Comparison of ENCODE assay signal across 19 cellular contexts in the genomic region with DNA sequence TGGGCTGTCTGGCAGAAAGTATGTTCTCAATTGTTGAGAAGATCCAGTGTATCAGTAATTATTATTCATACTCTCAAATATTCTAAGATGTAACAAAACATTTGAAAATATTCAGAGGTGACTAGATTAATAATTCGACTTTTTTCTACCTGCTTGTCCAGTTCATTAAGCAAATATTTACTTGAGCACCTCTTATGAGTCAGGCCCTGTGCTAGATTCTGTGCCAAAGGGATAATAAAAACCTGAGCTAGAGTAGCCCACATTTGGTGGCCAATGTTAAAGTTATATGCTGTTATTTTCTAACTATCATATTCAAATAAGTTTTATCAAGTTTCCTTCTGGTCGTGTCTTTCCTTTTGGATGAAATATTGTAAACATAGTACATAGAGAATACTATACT. TPM values are rescaled to one million over a fixed set of nuclear protein-coding genes. Genes with fewer than 3 reads are reported as not detected.
DNase-seq lines count a peak whose midpoint lies in the region; ATAC-seq and TF ChIP-seq lines count a peak whose summit lies in the region.
"Had no signal": no experiment of that assay in that cellular context is flagged by ENCODE, and none has a peak within 500 bp of the region (broad histone marks: within the 10 kb centered on the region; RNA-seq: fewer than 3 reads in every experiment).

No MANE protein-coding gene starts in this region.

- TF ChIP-seq POLR2A in HCT116 (IDR thresholded peaks at IDR 0.05; ENCODE audit: borderline replicate concordance, extremely low read depth, insufficient read depth, insufficient read length) (no peak), body of pancreas (IDR thresholded peaks at IDR 0.05) (no peak)

- H3K36me3 Mint-ChIP-seq in immature natural killer cell: no peaks in the 10 kb centered on the region
- H3K36me3 Mint-ChIP-seq in T-helper 2 cell treated with Interferon-gamma antibody and Interleukin-4, amounts not matched to agents 5 μg/mL and 100 μg/mL, for 36 hours (ENCODE audit: low read depth): no peaks in the 10 kb centered on the region
- peaks cover 7% of the 10 kb centered on the region for H3K36me3 Mint-ChIP-seq in stimulated activated effector memory CD8-positive, alpha-beta T cell treated with anti-CD3 and anti-CD28 coated beads, Interleukin-12 subunit alpha, Interleukin-12 subunit beta, amount 100 ng/mL, for 72 hours
- H3K36me3 Mint-ChIP-seq: CD14-positive monocyte had no signal

- POLR2A ChIA-PET in HCT116 (lab: Charles Lee): no interaction called here

- RAD21 ChIA-PET in HCT116 (lab: Charles Lee; ENCODE audit: low non-redundant PET in 1 of 2, low total read pairs in 2 of 2, uncharacterized antibody in 2 of 2, unreplicated experiment in 2 of 2): no interaction called here

- no peak for ATAC-seq in HCT116
- ATAC-seq in body of pancreas: peak; percentile 74
- ATAC-seq in left lung: peak; percentile 52
- ATAC-seq in GM21515 (IDR thresholded peaks at IDR 0.05; ENCODE audit: unreplicated experiment): no peak
- ATAC-seq in stimulated activated effector memory CD8-positive, alpha-beta T cell treated with anti-CD3 and anti-CD28 coated beads, Interleukin-12 subunit alpha, Interleukin-12 subunit beta, amount 100 ng/mL, for 72 hours: no peak

- H3K9ac ChIP-seq in HCT116 (ENCODE audit: low read length): no peak overlapping the region
- H3K9ac ChIP-seq: KMS-11, SK-N-SH had no signal

- H3K36me3 ChIP-seq in HCT116 (ENCODE audit: control insufficient read depth in 1 of 2, insufficient read depth in 2 of 2, low read length in 2 of 2): no peaks in the 10 kb centered on the region
- H3K36me3 ChIP-seq in body of pancreas (replicated peaks in 1 of 2; ENCODE audit: insufficient read depth in 1 of 2, low read depth in 2 of 2): no peaks in the 10 kb centered on the region
- no peaks in the 10 kb centered on the region for H3K36me3 ChIP-seq in left lung

- peaks cover 0 to 4% (median 0%) of the 10 kb centered on the region in 3 donors for H3K27me3 Mint-ChIP-seq in immature natural killer cell (ENCODE audit: low read depth in 3 of 3)
- H3K27me3 Mint-ChIP-seq in T-helper 2 cell treated with Interferon-gamma antibody and Interleukin-4, amounts not matched to agents 5 μg/mL and 100 μg/mL, for 36 hours (ENCODE audit: low read depth): no peaks in the 10 kb centered on the region

- H3K4me3 ChIP-seq in HCT116 (replicated peaks in 1 of 2; ENCODE audit: low read depth in 1 of 2, low read length in 2 of 2) (no peak overlapping the region), body of pancreas (no peak overlapping the region), left lung (no peak overlapping the region)

- peaks cover 44 to 68% of the 10 kb centered on the region in 2 donors for H3K4me1 Mint-ChIP-seq in immature natural killer cell
- H3K4me1 Mint-ChIP-seq in T-helper 2 cell treated with Interferon-gamma antibody and Interleukin-4, amounts not matched to agents 5 μg/mL and 100 μg/mL, for 36 hours (ENCODE audit: low read depth): peaks cover 59% of the 10 kb centered on the region
- peaks cover 64% of the 10 kb centered on the region for H3K4me1 Mint-ChIP-seq in stimulated activated effector memory CD8-positive, alpha-beta T cell treated with anti-CD3 and anti-CD28 coated beads, Interleukin-12 subunit alpha, Interleukin-12 subunit beta, amount 100 ng/mL, for 72 hours

- H3K4me1 ChIP-seq in HCT116 (ENCODE audit: control insufficient read depth in 1 of 2, insufficient read depth in 2 of 2, low read length in 2 of 2): peaks cover 29 to 69% of the 10 kb centered on the region in 2 experiments
- peaks cover 38% of the 10 kb centered on the region for H3K4me1 ChIP-seq in body of pancreas
- peaks cover 19 to 40% of the 10 kb centered on the region in 2 donors for H3K4me1 ChIP-seq in left lung

- 19 to 25% methylated on average over 2 of the region's 2 CpGs for WGBS in body of pancreas, 2 donors

- no peak for TF ChIP-seq CTCF in 22Rv1 (IDR thresholded peaks at IDR 0.05)
- TF ChIP-seq CTCF in HCT116 (IDR thresholded peaks at IDR 0.05 in 2 of 3, conservative IDR thresholded peaks at IDR 0.05 in 1 of 3; ENCODE audit: borderline replicate concordance in 1 of 3, insufficient read depth in 1 of 3, low read depth in 2 of 3, low read length in 2 of 3): no peak
- TF ChIP-seq CTCF in body of pancreas (IDR thresholded peaks at IDR 0.05): no peak
- TF ChIP-seq CTCF in left lung (IDR thresholded peaks at IDR 0.05): no peak

- H3K9me3 ChIP-seq in HCT116 (ENCODE audit: control insufficient read depth in 1 of 2, insufficient read depth in 1 of 2, low read depth in 1 of 2, low read length in 2 of 2) (no peaks in the 10 kb centered on the region), body of pancreas (no peaks in the 10 kb centered on the region), left lung (no peaks in the 10 kb centered on the region)
- H3K9me3 ChIP-seq: SK-N-SH had no signal

- H4K20me1 ChIP-seq in HCT116 (ENCODE audit: insufficient read depth): no peaks in the 10 kb centered on the region; the same call in 1 of the 2 replicates

- CTCF ChIA-PET in HCT116 (lab: Charles Lee): interaction anchor here (0.6 kb wide), 1 partner anchor 47 kb away, joined by 3 read pairs; no protein-coding TSS in a partner anchor

- H3K9me3 Mint-ChIP-seq in immature natural killer cell: no peaks in the 10 kb centered on the region
- no peaks in the 10 kb centered on the region for H3K9me3 Mint-ChIP-seq in T-helper 2 cell treated with Interferon-gamma antibody and Interleukin-4, amounts not matched to agents 5 μg/mL and 100 μg/mL, for 36 hours
- H3K9me3 Mint-ChIP-seq in stimulated activated effector memory CD8-positive, alpha-beta T cell treated with anti-CD3 and anti-CD28 coated beads, Interleukin-12 subunit alpha, Interleukin-12 subunit beta, amount 100 ng/mL, for 72 hours: no peaks in the 10 kb centered on the region
- H3K9me3 Mint-ChIP-seq: CD14-positive monocyte had no signal

- 0 out of 2 replicates have a peak overlapping the region, but pooled peaks have one; percentile 4 for H3K27ac ChIP-seq in 22Rv1
- no peak overlapping the region for H3K27ac ChIP-seq in HCT116 (ENCODE audit: low read depth, low read length)
- peak overlapping the region in 1 of 4 donors; percentile 22 for H3K27ac ChIP-seq in body of pancreas
- no peak overlapping the region for H3K27ac ChIP-seq in left lung
- H3K27ac ChIP-seq: KMS-11 had no signal

- no peaks in the 10 kb centered on the region for H3K27me3 ChIP-seq in HCT116 (ENCODE audit: insufficient read depth, low read length)
- no peaks in the 10 kb centered on the region for H3K27me3 ChIP-seq in body of pancreas
- no peaks in the 10 kb centered on the region for H3K27me3 ChIP-seq in left lung

- H3K9me2 ChIP-seq in HCT116 (ENCODE audit: insufficient read depth): no peaks in the 10 kb centered on the region
- H3K9me2 ChIP-seq: SK-N-SH had no signal

- H3K79me2 ChIP-seq in HCT116 (ENCODE audit: insufficient read depth, low read length): peaks cover 77% of the 10 kb centered on the region

- H2AFZ ChIP-seq in HCT116 (ENCODE audit: low read depth, low read length, poor library complexity, severe bottlenecking): no peak overlapping the region

- H3K4me3 Mint-ChIP-seq in immature natural killer cell: no peak overlapping the region
- H3K4me3 Mint-ChIP-seq in T-helper 2 cell treated with Interferon-gamma antibody and Interleukin-4, amounts not matched to agents 5 μg/mL and 100 μg/mL, for 36 hours: no peak overlapping the region
- H3K4me3 Mint-ChIP-seq in stimulated activated effector memory CD8-positive, alpha-beta T cell treated with anti-CD3 and anti-CD28 coated beads, Interleukin-12 subunit alpha, Interleukin-12 subunit beta, amount 100 ng/mL, for 72 hours: no peak overlapping the region
- H3K4me3 Mint-ChIP-seq: CD14-positive monocyte had no signal

- TF ChIP-seq RAD21 in HCT116 (IDR thresholded peaks at IDR 0.05; ENCODE audit: low read depth): no peak

- H3K4me2 ChIP-seq in HCT116 (ENCODE audit: low read length): peak overlapping the region; percentile 10; the same call in 1 of the 2 replicates
- H3K4me2 ChIP-seq: KMS-11, SK-N-SH had no signal

- no peak for DNase-seq in HCT116 (ENCODE audit: low read depth, low spot score)
- DNase-seq in body of pancreas: peak in 2 of 4 donors; percentile 35 to 50
- no peak for DNase-seq in left lung
- DNase-seq in immature natural killer cell: no peak
- no peak for DNase-seq in T-helper 2 cell treated with Interferon-gamma antibody and Interleukin-4, amounts not matched to agents 5 μg/mL and 100 μg/mL, for 36 hours (ENCODE audit: low spot score)
- DNase-seq in stimulated activated effector memory CD8-positive, alpha-beta T cell treated with anti-CD3 and anti-CD28 coated beads, Interleukin-12 subunit alpha, Interleukin-12 subunit beta, amount 100 ng/mL, for 72 hours (ENCODE audit: low spot score in 2 of 2): no peak
- DNase-seq: COR-L47, H7, MM.1S, NCI-H1092 treated with DMSO at 0.1 percent for 48 hours, NCI-H1694 treated with DMSO at 0.1 percent for 48 hours, NCI-H2171, NCI-H446, NCI-H69 had no signal

- no peak overlapping the region for H3K27ac Mint-ChIP-seq in immature natural killer cell
- no peak overlapping the region for H3K27ac Mint-ChIP-seq in T-helper 2 cell treated with Interferon-gamma antibody and Interleukin-4, amounts not matched to agents 5 μg/mL and 100 μg/mL, for 36 hours
- no peak overlapping the region for H3K27ac Mint-ChIP-seq in stimulated activated effector memory CD8-positive, alpha-beta T cell treated with anti-CD3 and anti-CD28 coated beads, Interleukin-12 subunit alpha, Interleukin-12 subunit beta, amount 100 ng/mL, for 72 hours
- H3K27ac Mint-ChIP-seq: CD14-positive monocyte had no signal

- intact Hi-C loops in HCT116 (cut with micrococcal nuclease) (no loop called here), body of pancreas (cut with DNase I) (no loop called here), left lung (cut with DNase I) (no loop called here)

- no TSS peak for BruUV-seq in HCT116 (replicated peaks; lab: Mats Ljungman, UMichigan)

TF ChIP-seq in HCT116, 20 proteins besides CTCF, POLR2A, EP300 and RAD21:
- TF ChIP-seq SP1 (IDR thresholded peaks at IDR 0.05; ENCODE audit: low read depth) (peak; percentile 26; the same call in 1 of the 2 replicates), CBX3 (IDR thresholded peaks at IDR 0.05; ENCODE audit: low read depth) (no peak), JUND (IDR thresholded peaks at IDR 0.05) (0 out of 2 replicates have a peak, but pooled peaks have one; percentile 23)

RNA-seq across cellular contexts. Expression of a gene that starts 58.5 kb away (rescaled TPM):
- 24.7 TPM for total RNA-seq in HCT116 (2021; ENCODE audit: unreplicated experiment)
- polyA plus RNA-seq in HCT116 (2012): 18.8 and 20.0 TPM in 2 replicates
- total RNA-seq in body of pancreas: 10 to 100 TPM; 23.9 to 28.7 TPM
- 10 to 100 TPM; 22.0 to 25.4 TPM for total RNA-seq in left lung
- 10 to 100 TPM in 1 of 3 donors, 1 to 10 TPM in 2; 5.3 to 13.2 (median 7.0) TPM for polyA plus RNA-seq in immature natural killer cell

Comparison
In these comparisons a context has a peak if more than half of its experiments do, and no peak if none do; other contexts are left out.
1. ATAC-seq: peak in body of pancreas (single experiment) and left lung (single experiment); none in HCT116 (single experiment), GM21515 (single experiment) and stimulated activated effector memory CD8-positive, alpha-beta T cell treated with anti-CD3 and anti-CD28 coated beads, Interleukin-12 subunit alpha, Interleukin-12 subunit beta, amount 100 ng/mL, for 72 hours (single experiment).